Comparison of ENCODE assay signal across 8 cellular contexts in genomic region chr10:84205049-84205852, GRCh38. TPM values are rescaled to one million over a fixed set of nuclear protein-coding genes. Genes with fewer than 3 reads are reported as not detected.
DNase-seq lines count a peak whose midpoint lies in the region; ATAC-seq and TF ChIP-seq lines count a peak whose summit lies in the region.

No MANE protein-coding gene starts in this region.

- H3K4me1 Mint-ChIP-seq in naive B cell = no peaks in the 10 kb centered on the region
- peaks cover 0 to 4% of the 10 kb centered on the region in 2 donors for H3K4me1 Mint-ChIP-seq in stimulated activated naive B cell treated with anti-CD40 and anti-IgM and Interleukin-4, amounts not matched to agents 10 μg/mL and 1 μg/mL and 100 μg/mL, for 72 hours

- H3K36me3 ChIP-seq in BJ (ENCODE audit: control insufficient read depth, insufficient read depth, low read length) = no peaks in the 10 kb centered on the region

- DNase-seq in BJ (ENCODE audit: low read depth) = no peak
- peak; percentile 12 to 57 for DNase-seq in NCI-H526 (lab: John Stamatoyannopoulos, UW)
- DNase-seq in activated CD8-positive, alpha-beta memory T cell treated with anti-CD3 and anti-CD28 coated beads for 48 hours (ENCODE audit: low read depth in 2 of 3, low spot score in 2 of 3) = peak; percentile 23 to 54 (median 40)
- peak; percentile 79 for DNase-seq in epidermal melanocyte (ENCODE audit: insufficient read length, low spot score)
- DNase-seq in naive B cell = peak; percentile 24
- peak; percentile 50 for DNase-seq in stimulated activated naive B cell treated with anti-CD40 and anti-IgM and Interleukin-4, amounts not matched to agents 10 μg/mL and 1 μg/mL and 100 μg/mL, for 72 hours

- H3K4me3 ChIP-seq in BJ (ENCODE audit: low read depth, low read length) = no peak overlapping the region

- POLR2A ChIA-PET in BJ (lab: Charles Lee) = no interaction called here

- no peaks in the 10 kb centered on the region for H3K36me3 Mint-ChIP-seq in naive B cell
- no peaks in the 10 kb centered on the region for H3K36me3 Mint-ChIP-seq in stimulated activated naive B cell treated with anti-CD40 and anti-IgM and Interleukin-4, amounts not matched to agents 10 μg/mL and 1 μg/mL and 100 μg/mL, for 72 hours

- CTCF ChIA-PET in BJ (lab: Yijun Ruan, JAX) = interaction anchor here (0.8 to 1.6 kb wide), 4 partner anchors 9 to 145 kb away, joined by 3 to 4 read pairs (median 4); partner anchors contain the start of gene LRIT2

- ATAC-seq in GM18867 (IDR thresholded peaks at IDR 0.05; ENCODE audit: unreplicated experiment) (peak; percentile 79), HG03064 (IDR thresholded peaks at IDR 0.05; ENCODE audit: low read depth, unreplicated experiment) (peak; percentile 79), naive B cell (ENCODE audit: low read depth in 2 of 2) (peak; percentile 50 to 57)
- peak; percentile 79 to 81 for ATAC-seq in stimulated activated naive B cell treated with anti-CD40 and anti-IgM and Interleukin-4, amounts not matched to agents 10 μg/mL and 1 μg/mL and 100 μg/mL, for 72 hours (replicated peaks)

- H3K27me3 ChIP-seq in BJ (ENCODE audit: control insufficient read depth, insufficient read depth, low read length) = 0 out of 2 replicates have a peak, but pooled peaks cover 2% of the 10 kb centered on the region

- peak; percentile 73 for TF ChIP-seq CTCF in BJ (IDR thresholded peaks at IDR 0.05; ENCODE audit: insufficient read depth, low read depth, low read length)

- peaks cover 0 to 1% (median 0%) of the 10 kb centered on the region in 7 donors for H3K9me3 Mint-ChIP-seq in naive B cell
- no peaks in the 10 kb centered on the region for H3K9me3 Mint-ChIP-seq in stimulated activated naive B cell treated with anti-CD40 and anti-IgM and Interleukin-4, amounts not matched to agents 10 μg/mL and 1 μg/mL and 100 μg/mL, for 72 hours

- no peak overlapping the region for H3K4me3 Mint-ChIP-seq in naive B cell
- no peak overlapping the region for H3K4me3 Mint-ChIP-seq in stimulated activated naive B cell treated with anti-CD40 and anti-IgM and Interleukin-4, amounts not matched to agents 10 μg/mL and 1 μg/mL and 100 μg/mL, for 72 hours

- H3K27me3 Mint-ChIP-seq in naive B cell = peaks cover 23 to 35% (median 32%) of the 10 kb centered on the region in 3 donors
- peaks cover 22 to 31% of the 10 kb centered on the region in 2 donors for H3K27me3 Mint-ChIP-seq in stimulated activated naive B cell treated with anti-CD40 and anti-IgM and Interleukin-4, amounts not matched to agents 10 μg/mL and 1 μg/mL and 100 μg/mL, for 72 hours

- no peak overlapping the region for H3K27ac Mint-ChIP-seq in naive B cell
- H3K27ac Mint-ChIP-seq in stimulated activated naive B cell treated with anti-CD40 and anti-IgM and Interleukin-4, amounts not matched to agents 10 μg/mL and 1 μg/mL and 100 μg/mL, for 72 hours = no peak overlapping the region

RNA-seq across cellular contexts. Expression of gene CDHR1, which starts 10.9 kb away (rescaled TPM):
- polyA plus RNA-seq in BJ (2011; rRNA removed) (not detected in 2 replicates), naive B cell (ENCODE audit: low read depth in 6 of 6) (under 1 TPM in 1 of 6 donors, not detected in 5; 0.08 TPM)
- polyA minus RNA-seq in BJ (2011; rRNA and poly(A)+ RNA removed) = not detected in 2 replicates

RNA-seq across cellular contexts. Expression of gene LRIT2, which starts 20.1 kb away (rescaled TPM):
- not detected in 2 replicates for polyA plus RNA-seq in BJ (2011; rRNA removed)
- not detected in 2 replicates for polyA minus RNA-seq in BJ (2011; rRNA and poly(A)+ RNA removed)
- polyA plus RNA-seq in naive B cell (ENCODE audit: low read depth in 6 of 6) = not detected

RNA-seq across cellular contexts. Expression of gene GPR15LG, which starts 31.6 kb away (rescaled TPM):
- not detected in 2 replicates for polyA plus RNA-seq in BJ (2011; rRNA removed)
- not detected in 2 replicates for polyA minus RNA-seq in BJ (2011; rRNA and poly(A)+ RNA removed)
- polyA plus RNA-seq in naive B cell (ENCODE audit: low read depth in 6 of 6) = not detected

RNA-seq across cellular contexts. Expression of gene LRIT1, which starts 36.1 kb away (rescaled TPM):
- polyA plus RNA-seq in BJ (2011; rRNA removed) (not detected in 2 replicates), naive B cell (ENCODE audit: low read depth in 6 of 6) (not detected)
- not detected in 2 replicates for polyA minus RNA-seq in BJ (2011; rRNA and poly(A)+ RNA removed)

RNA-seq across cellular contexts. Expression of gene RGR, which starts 39.6 kb away (rescaled TPM):
- polyA plus RNA-seq in BJ (2011; rRNA removed) (not detected in 2 replicates), naive B cell (ENCODE audit: low read depth in 6 of 6) (not detected)
- not detected in 2 replicates for polyA minus RNA-seq in BJ (2011; rRNA and poly(A)+ RNA removed)
